ENCODE assay signal across 8 cellular contexts in the genomic region with DNA sequence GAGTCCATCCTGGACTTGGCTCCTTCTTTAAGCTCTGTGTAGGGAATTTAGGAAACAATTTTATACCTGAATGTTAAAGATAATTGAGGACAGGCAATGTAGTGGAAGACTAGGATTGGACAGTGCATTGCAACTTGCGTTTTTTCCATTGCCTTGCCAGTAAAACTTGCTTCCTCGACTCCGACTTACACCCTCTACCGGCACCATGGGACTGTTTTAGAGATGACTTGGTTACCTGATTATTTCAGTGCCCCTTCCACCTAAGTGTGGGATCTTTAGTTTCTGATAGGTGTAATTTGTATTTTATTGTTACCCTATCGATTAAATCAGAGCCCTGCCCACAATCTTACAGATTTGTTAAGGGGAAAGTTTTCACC. TPM values are rescaled to one million over a fixed set of nuclear protein-coding genes. Genes with fewer than 3 reads are reported as not detected.
DNase-seq lines count a peak whose midpoint lies in the region; TF ChIP-seq lines count a peak whose summit lies in the region.

No MANE protein-coding gene starts in this region.

- POLR2A ChIA-PET in SK-N-SH (lab: Yijun Ruan, JAX) = no interaction called here

- peaks cover under 1% of the 10 kb centered on the region for H3K36me3 Mint-ChIP-seq in progenitor cell of endocrine pancreas (ENCODE audit: insufficient read depth)

- H3K79me2 ChIP-seq in SK-N-SH (ENCODE audit: insufficient read depth) = peaks cover 56% of the 10 kb centered on the region

- 0 out of 2 replicates have a peak overlapping the region, but pooled peaks have one; percentile 7 for H2AFZ ChIP-seq in SK-N-SH (ENCODE audit: low read depth)

- H3K9me3 ChIP-seq in SK-N-SH = no peaks in the 10 kb centered on the region

- H3K27me3 ChIP-seq in SK-N-SH (ENCODE audit: insufficient read depth) = no peaks in the 10 kb centered on the region; the same call in 1 of the 2 replicates

- no peak overlapping the region for H3K27ac ChIP-seq in SK-N-SH (ENCODE audit: low read depth in 2 of 2, low read length in 1 of 2)

- peak overlapping the region; percentile 83; the same call in 1 of the 2 replicates for H3K9ac ChIP-seq in SK-N-SH

- no peaks in the 10 kb centered on the region for H3K9me2 ChIP-seq in SK-N-SH

- TF ChIP-seq CTCF in SK-N-SH (IDR thresholded peaks at IDR 0.05) (peak; percentile 39), progenitor cell of endocrine pancreas (IDR thresholded peaks at IDR 0.05; ENCODE audit: unreplicated experiment) (no peak)

- peak overlapping the region; percentile 75 for H3K4me2 ChIP-seq in SK-N-SH

- peaks cover 12% of the 10 kb centered on the region for H3K4me1 Mint-ChIP-seq in progenitor cell of endocrine pancreas (ENCODE audit: low read depth)

- TF ChIP-seq EP300 in SK-N-SH (IDR thresholded peaks at IDR 0.05; ENCODE audit: borderline replicate concordance in 1 of 2, low read depth in 1 of 2, low read length in 1 of 2) = no peak

- peaks cover 13% of the 10 kb centered on the region for H4K20me1 ChIP-seq in SK-N-SH (ENCODE audit: insufficient read depth)

- H3K4me3 Mint-ChIP-seq in progenitor cell of endocrine pancreas (ENCODE audit: low read depth) = peak overlapping the region; percentile 87

- no peaks in the 10 kb centered on the region for H3K27me3 Mint-ChIP-seq in progenitor cell of endocrine pancreas

- no peaks in the 10 kb centered on the region for H3K36me3 ChIP-seq in SK-N-SH (replicated peaks in 1 of 2; ENCODE audit: control insufficient read depth in 1 of 2, insufficient read depth in 2 of 2, low read length in 1 of 2)

- H3K4me3 ChIP-seq in SK-N-SH (ENCODE audit: low read depth in 2 of 2, low read length in 1 of 2) = peak overlapping the region; percentile 67 to 75

- DNase-seq in COLO829 (ENCODE audit: low spot score) (peak; percentile 6), H4 (ENCODE audit: low spot score) (peak; percentile 33), SK-N-SH (peak; percentile 25), fibroblast of peridontal ligament (ENCODE audit: extremely low read depth) (peak; percentile 40), progenitor cell of endocrine pancreas (ENCODE audit: low spot score, unreplicated experiment) (no peak), DMS153 treated with DMSO at 0.1 percent for 48 hours (lab: John Stamatoyannopoulos, UW; ENCODE audit: unreplicated experiment) (no peak), T-helper 9 cell (no peak)
- DNase-seq in activated CD4-positive, alpha-beta T cell treated with anti-CD3 and anti-CD28 coated beads for 1 hour = no peak

- no peak overlapping the region for H3K27ac Mint-ChIP-seq in progenitor cell of endocrine pancreas

- CTCF ChIA-PET in SK-N-SH (lab: Yijun Ruan, JAX) = interaction anchor here (1.5 to 2.1 kb wide), 2 partner anchors 91 to 147 kb away, joined by 3 to 6 read pairs; partner anchors contain the start of gene NCBP2L

- H3K4me1 ChIP-seq in SK-N-SH (ENCODE audit: control insufficient read depth in 1 of 2, insufficient read depth in 2 of 2, low read depth in 1 of 2, low read length in 1 of 2) = peaks cover 0 to 5% of the 10 kb centered on the region in 2 experiments; a peak in 1 of 4 replicates

- WGBS in SK-N-SH (ENCODE audit: low lambda C conversion rate) = 0% methylated on average over 5 of the region's 5 CpGs

- TF ChIP-seq RAD21 in SK-N-SH (IDR thresholded peaks at IDR 0.05; ENCODE audit: low read length) = no peak

- H3K9me3 Mint-ChIP-seq in progenitor cell of endocrine pancreas (ENCODE audit: low read depth) = peaks cover 13% of the 10 kb centered on the region

- no peaks in the 10 kb centered on the region for H3F3A ChIP-seq in SK-N-SH (replicated peaks; ENCODE audit: insufficient read depth)

TF ChIP-seq in SK-N-SH, 30 proteins besides CTCF, POLR2A, EP300 and RAD21:
- no peak for TF ChIP-seq MXI1 (IDR thresholded peaks at IDR 0.05; ENCODE audit: low read depth, low read length)
- no peak for TF ChIP-seq SIN3A (IDR thresholded peaks at IDR 0.05; ENCODE audit: borderline replicate concordance, low read depth, low read length)
- TF ChIP-seq, protein P1, sequence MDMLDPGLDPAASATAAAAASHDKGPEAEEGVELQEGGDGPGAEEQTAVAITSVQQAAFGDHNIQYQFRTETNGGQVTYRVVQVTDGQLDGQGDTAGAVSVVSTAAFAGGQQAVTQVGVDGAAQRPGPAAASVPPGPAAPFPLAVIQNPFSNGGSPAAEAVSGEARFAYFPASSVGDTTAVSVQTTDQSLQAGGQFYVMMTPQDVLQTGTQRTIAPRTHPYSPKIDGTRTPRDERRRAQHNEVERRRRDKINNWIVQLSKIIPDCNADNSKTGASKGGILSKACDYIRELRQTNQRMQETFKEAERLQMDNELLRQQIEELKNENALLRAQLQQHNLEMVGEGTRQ (IDR thresholded peaks at IDR 0.05; ENCODE audit: borderline replicate concordance, low read depth, low read length) = no peak
- TF ChIP-seq ELF1 (IDR thresholded peaks at IDR 0.05) = no peak

RNA-seq across cellular contexts. Expression of gene PRPS1, which starts 1.2 kb away (rescaled TPM):
- total RNA-seq in H4 (2014; rRNA removed; shearing (Covaris generic)) = 81.3 and 100 TPM in 2 replicates
- 42.3 and 64.9 TPM in 2 replicates for polyA plus RNA-seq in SK-N-SH (2012; rRNA removed)
- polyA plus RNA-seq in SK-N-SH (2012; cell fraction: cytosol; rRNA removed) = 63.1 and 63.6 TPM in 2 replicates
- polyA plus RNA-seq in SK-N-SH (2012; cell fraction: nucleus; rRNA removed) = 23.8 and 35.8 TPM in 2 replicates
- 35.6 and 36.3 TPM in 2 replicates for total RNA-seq in progenitor cell of endocrine pancreas

Comparison
In these comparisons a context has a peak if more than half of its experiments do, and no peak if none do; other contexts are left out.
1. DNase-seq: peak in COLO829 (single experiment), H4 (single experiment), SK-N-SH (single experiment) and fibroblast of peridontal ligament (single experiment); none in progenitor cell of endocrine pancreas (single experiment), DMS153 treated with DMSO at 0.1 percent for 48 hours (single experiment), activated CD4-positive, alpha-beta T cell treated with anti-CD3 and anti-CD28 coated beads for 1 hour (single experiment) and T-helper 9 cell (single experiment).